Comparison of ENCODE assay signal across 28 cellular contexts in genomic region chr5:150126921-150127265, GRCh38. TPM values are rescaled to one million over a fixed set of nuclear protein-coding genes. Genes with fewer than 3 reads are reported as not detected.
DNase-seq lines count a peak whose midpoint lies in the region; ATAC-seq and TF ChIP-seq lines count a peak whose summit lies in the region.
"Had no signal": no experiment of that assay in that cellular context is flagged by ENCODE, and none has a peak within 500 bp of the region (broad histone marks: within the 10 kb centered on the region; RNA-seq: fewer than 3 reads in every experiment).

No MANE protein-coding gene starts in this region.

- H3K23ac ChIP-seq in mesenchymal stem cell (ENCODE audit: low read length in 2 of 2) = no peak overlapping the region

- H3K27ac Mint-ChIP-seq in chondrocyte (ENCODE audit: unreplicated experiment) = peak overlapping the region; percentile 80
- peak overlapping the region; percentile 32 for H3K27ac Mint-ChIP-seq in stimulated activated effector memory CD8-positive, alpha-beta T cell treated with anti-CD3 and anti-CD28 coated beads, Interleukin-12 subunit alpha, Interleukin-12 subunit beta, amount 100 ng/mL, for 72 hours
- H3K27ac Mint-ChIP-seq: CD8-positive, alpha-beta memory T cell had no signal

- no peak overlapping the region for H4K91ac ChIP-seq in mesenchymal stem cell (ENCODE audit: low read length)

- no peak overlapping the region for H3K14ac ChIP-seq in mesenchymal stem cell (ENCODE audit: low read length in 2 of 2)

- peaks cover 31% of the 10 kb centered on the region for H3K4me1 Mint-ChIP-seq in chondrocyte (ENCODE audit: low read depth)
- H3K4me1 Mint-ChIP-seq in stimulated activated effector memory CD8-positive, alpha-beta T cell treated with anti-CD3 and anti-CD28 coated beads, Interleukin-12 subunit alpha, Interleukin-12 subunit beta, amount 100 ng/mL, for 72 hours = peaks cover 15% of the 10 kb centered on the region

- H3K18ac ChIP-seq in mesenchymal stem cell (ENCODE audit: low read depth in 1 of 2, low read length in 2 of 2) = no peak overlapping the region

- H3K79me1 ChIP-seq in mesenchymal stem cell (replicated peaks; ENCODE audit: low read length, poor library complexity, severe bottlenecking) = peaks cover 25% of the 10 kb centered on the region

- H2BK12ac ChIP-seq in mesenchymal stem cell (ENCODE audit: low read length in 2 of 2) = no peak overlapping the region

- no peak for ATAC-seq in stimulated activated effector memory CD8-positive, alpha-beta T cell treated with anti-CD3 and anti-CD28 coated beads, Interleukin-12 subunit alpha, Interleukin-12 subunit beta, amount 100 ng/mL, for 72 hours
- ATAC-seq in aorta (ENCODE audit: low FRiP score) = no peak
- ATAC-seq: HepG2, PC-3 had no signal

- H3K36me3 ChIP-seq in BLaER1 treated with 17β-estradiol and CSF1 and Interleukin-3, amounts not matched to agents 10 nM and 100 nM = peaks cover 0 to 96% (median 90%) of the 10 kb centered on the region in 11 experiments; a peak in 18 of 22 replicates
- H3K36me3 ChIP-seq in mesenchymal stem cell (ENCODE audit: control insufficient read depth in 1 of 2, insufficient read depth in 2 of 2, low read depth in 1 of 2, low read length in 2 of 2) (peaks cover 85 to 96% of the 10 kb centered on the region in 2 experiments), aorta (ENCODE audit: control insufficient read depth in 1 of 2, insufficient read depth in 2 of 2, low read length in 1 of 2) (peaks cover 5 to 31% of the 10 kb centered on the region in 2 donors)

- H3K4ac ChIP-seq in mesenchymal stem cell (ENCODE audit: low read depth in 1 of 2, low read length in 2 of 2) = no peak overlapping the region

- peak overlapping the region in 5 of 11 experiments; percentile 3 to 64 (median 20); a peak in 6 of 22 replicates for H3K27ac ChIP-seq in BLaER1 treated with 17β-estradiol and CSF1 and Interleukin-3, amounts not matched to agents 10 nM and 100 nM
- H3K27ac ChIP-seq in mesenchymal stem cell (ENCODE audit: low read length, poor library complexity, severe bottlenecking) = no peak overlapping the region
- no peak overlapping the region for H3K27ac ChIP-seq in aorta (ENCODE audit: low read depth in 1 of 2, low read length in 2 of 2)
- H3K27ac ChIP-seq: SJSA1 had no signal

- H2BK15ac ChIP-seq in mesenchymal stem cell (ENCODE audit: low read depth, poor library complexity, severe bottlenecking) = no peak overlapping the region

- H4K8ac ChIP-seq in mesenchymal stem cell (ENCODE audit: low read length) = no peak overlapping the region

- no peak overlapping the region for H2AK5ac ChIP-seq in mesenchymal stem cell (ENCODE audit: low read length, severe bottlenecking)

- H3K36me3 Mint-ChIP-seq in chondrocyte (ENCODE audit: low read depth) = peaks cover 60% of the 10 kb centered on the region
- H3K36me3 Mint-ChIP-seq in stimulated activated effector memory CD8-positive, alpha-beta T cell treated with anti-CD3 and anti-CD28 coated beads, Interleukin-12 subunit alpha, Interleukin-12 subunit beta, amount 100 ng/mL, for 72 hours = no peaks in the 10 kb centered on the region
- H3K36me3 Mint-ChIP-seq: CD8-positive, alpha-beta memory T cell had no signal

- no peak overlapping the region for H2AFZ ChIP-seq in mesenchymal stem cell (ENCODE audit: low read depth, low read length)

- H3K9ac ChIP-seq in BLaER1 treated with 17β-estradiol and CSF1 and Interleukin-3, amounts not matched to agents 10 nM and 100 nM = peak overlapping the region in 6 of 11 experiments; percentile 0 to 21 (median 12); a peak in 2 of 22 replicates
- peak overlapping the region; percentile 31 for H3K9ac ChIP-seq in mesenchymal stem cell (ENCODE audit: low read length)

- H3K9me3 ChIP-seq in BLaER1 treated with 17β-estradiol and CSF1 and Interleukin-3, amounts not matched to agents 10 nM and 100 nM (replicated peaks in 1 of 11) = no peaks in the 10 kb centered on the region
- H3K9me3 ChIP-seq in mesenchymal stem cell (ENCODE audit: control insufficient read depth, low read length) (no peaks in the 10 kb centered on the region), aorta (ENCODE audit: control insufficient read depth, low read length) (no peaks in the 10 kb centered on the region)
- H3K9me3 ChIP-seq: SJSA1 had no signal

- no peak for DNase-seq in chondrocyte (ENCODE audit: low spot score)
- DNase-seq in mesenchymal stem cell = no peak
- DNase-seq in stimulated activated effector memory CD8-positive, alpha-beta T cell treated with anti-CD3 and anti-CD28 coated beads, Interleukin-12 subunit alpha, Interleukin-12 subunit beta, amount 100 ng/mL, for 72 hours (ENCODE audit: low spot score in 2 of 2) = no peak
- DNase-seq in aorta = no peak
- no peak for DNase-seq in COR-L47 (lab: John Stamatoyannopoulos, UW)
- DNase-seq in NCI-H2227 (lab: John Stamatoyannopoulos, UW; ENCODE audit: unreplicated experiment) = no peak
- DNase-seq: Calu3; CD8-positive, alpha-beta memory T cell; DMS79 treated with DMSO at 0.1 percent for 48 hours; GF-D8; GOT3; Kasumi-1; MV-4-11; NCI-H1105; NCI-H1436 treated with DMSO at 0.1 percent for 48 hours; NCI-H187 treated with DMSO at 0.1 percent for 48 hours; NCI-H446 treated with DMSO at 0.1 percent for 48 hours; NCI-H526; NCI-H82; NK-92 treated with Interleukin-12 subunit alpha and Interleukin-12 subunit beta, amount 100 ng/mL, for 24 hours; PC-3 had no signal

- H2BK120ac ChIP-seq in mesenchymal stem cell (ENCODE audit: low read depth, low read length) = no peak overlapping the region

- no peak overlapping the region for H2BK5ac ChIP-seq in mesenchymal stem cell (ENCODE audit: low read depth, low read length, poor library complexity, severe bottlenecking)

- no peak for TF ChIP-seq CTCF in chondrocyte (IDR thresholded peaks at IDR 0.05)

- 98% methylated on average over 5 of the region's 6 CpGs for WGBS in mesenchymal stem cell
- WGBS in aorta, 2 donors = 77 to 80% methylated on average over 6 of the region's 6 CpGs

- H3K9me3 Mint-ChIP-seq in chondrocyte (ENCODE audit: low read depth) = no peaks in the 10 kb centered on the region
- H3K9me3 Mint-ChIP-seq in stimulated activated effector memory CD8-positive, alpha-beta T cell treated with anti-CD3 and anti-CD28 coated beads, Interleukin-12 subunit alpha, Interleukin-12 subunit beta, amount 100 ng/mL, for 72 hours = no peaks in the 10 kb centered on the region
- H3K9me3 Mint-ChIP-seq: CD14-positive monocyte; CD8-positive, alpha-beta memory T cell had no signal

- H3K27me3 ChIP-seq in BLaER1 treated with 17β-estradiol and CSF1 and Interleukin-3, amounts not matched to agents 10 nM and 100 nM = no peaks in the 10 kb centered on the region
- no peaks in the 10 kb centered on the region for H3K27me3 ChIP-seq in mesenchymal stem cell (ENCODE audit: control insufficient read depth in 1 of 2, insufficient read depth in 1 of 2, low read length in 2 of 2)
- H3K27me3 ChIP-seq in aorta (ENCODE audit: control insufficient read depth in 1 of 2, insufficient read depth in 2 of 2, low read length in 1 of 2) = no peaks in the 10 kb centered on the region
- H3K27me3 ChIP-seq: SJSA1 had no signal

- no peak overlapping the region for H3K4me3 Mint-ChIP-seq in chondrocyte (ENCODE audit: unreplicated experiment)
- H3K4me3 Mint-ChIP-seq in stimulated activated effector memory CD8-positive, alpha-beta T cell treated with anti-CD3 and anti-CD28 coated beads, Interleukin-12 subunit alpha, Interleukin-12 subunit beta, amount 100 ng/mL, for 72 hours = no peak overlapping the region
- H3K4me3 Mint-ChIP-seq: CD14-positive monocyte; CD8-positive, alpha-beta memory T cell had no signal

- no peaks in the 10 kb centered on the region for H3K27me3 Mint-ChIP-seq in chondrocyte (ENCODE audit: low read depth)

- H3K4me2 ChIP-seq in BLaER1 treated with 17β-estradiol and CSF1 and Interleukin-3, amounts not matched to agents 10 nM and 100 nM = no peak overlapping the region
- no peak overlapping the region for H3K4me2 ChIP-seq in mesenchymal stem cell (ENCODE audit: low read length, poor library complexity, severe bottlenecking)

- peaks cover 15 to 69% (median 44%) of the 10 kb centered on the region in 10 experiments; a peak in 19 of 20 replicates for H3K4me1 ChIP-seq in BLaER1 treated with 17β-estradiol and CSF1 and Interleukin-3, amounts not matched to agents 10 nM and 100 nM
- H3K4me1 ChIP-seq in mesenchymal stem cell (ENCODE audit: control insufficient read depth, insufficient read depth, low read depth, low read length) (peaks cover 17% of the 10 kb centered on the region), aorta (ENCODE audit: control insufficient read depth in 1 of 2, insufficient read depth in 2 of 2, low read length in 2 of 2) (no peaks in the 10 kb centered on the region)

- H3K4me3 ChIP-seq in BLaER1 treated with 17β-estradiol and CSF1 and Interleukin-3, amounts not matched to agents 10 nM and 100 nM = no peak overlapping the region
- H3K4me3 ChIP-seq in mesenchymal stem cell (ENCODE audit: insufficient read depth in 1 of 2, low read depth in 1 of 2, low read length in 2 of 2) (no peak overlapping the region), aorta (ENCODE audit: low read length in 2 of 2) (no peak overlapping the region)
- H3K4me3 ChIP-seq: SJSA1 had no signal

- no peaks in the 10 kb centered on the region for H4K20me1 ChIP-seq in BLaER1 treated with 17β-estradiol and CSF1 and Interleukin-3, amounts not matched to agents 10 nM and 100 nM

- intact Hi-C loops in aorta (cut with DNase I) = no loop called here

RNA-seq across cellular contexts. Expression of gene PDGFRB, which starts 28.8 kb away (rescaled TPM):
- total RNA-seq in chondrocyte (331 to 532 TPM (median 499 TPM) in 3 replicates), aorta (100 to 1,000 TPM; 217 to 360 TPM)
- 203 TPM for polyA plus RNA-seq in mesenchymal stem cell (2013, experiment 1 of 2)
- 211 TPM for polyA plus RNA-seq in mesenchymal stem cell (2013, experiment 2 of 2)
- 100 to 1,000 TPM in 1 of 2 donors, 10 to 100 TPM in 1; 44.0 to 353 TPM for polyA plus RNA-seq in aorta
- total RNA-seq: Calu3 had no signal

RNA-seq across cellular contexts. Expression of gene CDX1, which starts 39.7 kb away (rescaled TPM):
- 0.44 to 0.57 TPM in 2 of 3 replicates, not detected in the other for total RNA-seq in chondrocyte
- polyA plus RNA-seq in mesenchymal stem cell (2013, experiment 1 of 2) = 0.08 TPM
- polyA plus RNA-seq in mesenchymal stem cell (2013, experiment 2 of 2) = 0.03 TPM
- total RNA-seq in aorta = not detected
- polyA plus RNA-seq in aorta = 10 to 100 TPM in 1 of 2 donors, under 1 TPM in 1; 0.69 to 30.2 TPM
- total RNA-seq: A673; Calu3; CD8-positive, alpha-beta memory T cell; HepG2; HT1080; M059J; PC-3 had no signal
- polyA plus RNA-seq: CD14-positive monocyte; CD8-positive, alpha-beta memory T cell; HepG2 had no signal

RNA-seq across cellular contexts. Expression of gene CSF1R, which starts 40.5 kb away (rescaled TPM):
- total RNA-seq in chondrocyte (0.62 to 1.7 TPM (median 0.65 TPM) in 3 replicates), aorta (100 to 1,000 TPM in 1 of 2 donors, 10 to 100 TPM in 1; 35.3 to 125 TPM)
- polyA plus RNA-seq in mesenchymal stem cell (2013, experiment 1 of 2) = 0.06 TPM
- 0.12 TPM for polyA plus RNA-seq in mesenchymal stem cell (2013, experiment 2 of 2)
- polyA plus RNA-seq in aorta = 10 to 100 TPM in 1 of 2 donors, 1 to 10 TPM in 1; 3.4 to 15.0 TPM
- total RNA-seq: A673, Calu3, HepG2, PC-3 had no signal

Comparison
In these comparisons a context has a peak if more than half of its experiments do, and no peak if none do; other contexts are left out.
1. RNA of gene CSF1R, which starts 40.5 kb away (total RNA-seq): 35.3 to 125 TPM in aorta; 0.62 to 1.7 TPM in chondrocyte; every median in the first group is over 10 times any median in the second.